Comparison of ENCODE assay signal across 22 cellular contexts in the genomic region with DNA sequence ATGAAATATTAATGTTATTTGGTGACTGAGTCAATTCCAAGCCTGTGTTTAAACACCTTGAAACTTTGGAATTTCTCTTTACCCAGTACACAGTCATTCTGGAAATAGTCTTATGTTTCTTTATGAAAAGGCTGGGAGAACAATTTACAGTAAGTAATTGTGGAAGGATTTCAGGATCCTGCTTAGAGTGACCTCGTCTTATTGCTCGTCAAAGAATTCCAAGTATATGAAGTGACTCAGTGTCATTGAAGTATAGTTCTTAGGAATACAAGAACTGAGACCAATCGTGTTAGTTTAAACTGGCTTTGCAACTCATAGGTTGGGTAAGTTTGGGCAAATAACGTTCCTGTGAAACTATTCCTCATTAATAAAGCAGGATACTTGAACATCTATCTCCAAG.
"Had no signal": no experiment of that assay in that cellular context is flagged by ENCODE, and none has a peak within 500 bp of the region (broad histone marks: within the 10 kb centered on the region; RNA-seq: fewer than 3 reads in every experiment).

No MANE protein-coding gene starts in this region.

- H3K27me3 Mint-ChIP-seq: activated naive CD8-positive, alpha-beta T cell; activated T-cell treated with anti-CD3 and anti-CD28 coated beads, Interleukin-2, amount 50 U/mL, for 24 hours; activated T-helper 17 cell treated with anti-CD3 and anti-CD28 coated beads, Interleukin-2, amount 50 U/mL, for 72 hours; progenitor cell of endocrine pancreas had no signal

- H3K27ac Mint-ChIP-seq: activated naive CD8-positive, alpha-beta T cell; activated T-cell treated with anti-CD3 and anti-CD28 coated beads, Interleukin-2, amount 50 U/mL, for 24 hours; activated T-helper 17 cell treated with anti-CD3 and anti-CD28 coated beads, Interleukin-2, amount 50 U/mL, for 72 hours; endodermal cell; mesothelial cell of epicardium; natural killer cell; progenitor cell of endocrine pancreas had no signal

- H3K4me3 ChIP-seq: coronary artery, esophagus squamous epithelium, heart right ventricle, sigmoid colon, testis, uterus had no signal

- H3K27me3 ChIP-seq: esophagus squamous epithelium, heart right ventricle, sigmoid colon, testis, uterus had no signal

- DNase-seq: activated CD8-positive, alpha-beta memory T cell treated with anti-CD3 and anti-CD28 coated beads, Interleukin-2, amount 50 U/mL, for 4 hours; activated T-cell treated with anti-CD3 and anti-CD28 coated beads, Interleukin-2, amount 50 U/mL, for 24 hours; amniotic stem cell; cerebellar nuclear complex; endodermal cell; esophagus squamous epithelium; heart right ventricle; mammary epithelial cell; natural killer cell; retina; sigmoid colon; stimulated activated CD4-positive, alpha-beta T cell treated with anti-CD3 and anti-CD28 coated beads, Interleukin-2, amount 100 ng/mL, for 48 hours; stimulated activated naive CD4-positive, alpha-beta T cell; T-helper 9 cell; testis; uterus had no signal

- H3K36me3 Mint-ChIP-seq: activated naive CD8-positive, alpha-beta T cell; mesothelial cell of epicardium; natural killer cell had no signal

- H3K36me3 ChIP-seq: esophagus squamous epithelium, heart right ventricle, sigmoid colon, uterus had no signal

- H3K4me1 ChIP-seq: esophagus squamous epithelium, heart right ventricle, sigmoid colon, testis, uterus had no signal

- H3K4me3 Mint-ChIP-seq: activated naive CD8-positive, alpha-beta T cell; activated T-cell treated with anti-CD3 and anti-CD28 coated beads, Interleukin-2, amount 50 U/mL, for 24 hours; activated T-helper 17 cell treated with anti-CD3 and anti-CD28 coated beads, Interleukin-2, amount 50 U/mL, for 72 hours; endodermal cell; mesothelial cell of epicardium; natural killer cell had no signal

- H3K4me1 Mint-ChIP-seq: activated T-helper 17 cell treated with anti-CD3 and anti-CD28 coated beads, Interleukin-2, amount 50 U/mL, for 72 hours; natural killer cell had no signal

- H3K9me3 ChIP-seq: esophagus squamous epithelium, testis, uterus had no signal

- H3K27ac ChIP-seq: coronary artery, esophagus squamous epithelium, heart right ventricle, sigmoid colon, testis, uterus had no signal

- ATAC-seq: activated T-helper 17 cell treated with anti-CD3 and anti-CD28 coated beads, Interleukin-2, amount 50 U/mL, for 72 hours; heart right ventricle; left lobe of liver; natural killer cell had no signal

- H3K9me3 Mint-ChIP-seq: activated T-cell treated with anti-CD3 and anti-CD28 coated beads, Interleukin-2, amount 50 U/mL, for 24 hours; endodermal cell had no signal
